In genomic region chr17:42566873-42567573, GRCh38 we compare ENCODE assay signal across 1 cellular context.
TF ChIP-seq lines count a peak whose summit lies in the region.

A gene with protein sequence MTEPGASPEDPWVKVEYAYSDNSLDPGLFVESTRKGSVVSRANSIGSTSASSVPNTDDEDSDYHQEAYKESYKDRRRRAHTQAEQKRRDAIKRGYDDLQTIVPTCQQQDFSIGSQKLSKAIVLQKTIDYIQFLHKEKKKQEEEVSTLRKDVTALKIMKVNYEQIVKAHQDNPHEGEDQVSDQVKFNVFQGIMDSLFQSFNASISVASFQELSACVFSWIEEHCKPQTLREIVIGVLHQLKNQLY (plus strand): TSS chr17:42567100. CDS start chr17:42567125, 25 bp downstream.

TF ChIP-seq in WTC11, 78 proteins besides CTCF, POLR2A, EP300 and RAD21 (continued from another document):
- TF ChIP-seq, protein P1, sequence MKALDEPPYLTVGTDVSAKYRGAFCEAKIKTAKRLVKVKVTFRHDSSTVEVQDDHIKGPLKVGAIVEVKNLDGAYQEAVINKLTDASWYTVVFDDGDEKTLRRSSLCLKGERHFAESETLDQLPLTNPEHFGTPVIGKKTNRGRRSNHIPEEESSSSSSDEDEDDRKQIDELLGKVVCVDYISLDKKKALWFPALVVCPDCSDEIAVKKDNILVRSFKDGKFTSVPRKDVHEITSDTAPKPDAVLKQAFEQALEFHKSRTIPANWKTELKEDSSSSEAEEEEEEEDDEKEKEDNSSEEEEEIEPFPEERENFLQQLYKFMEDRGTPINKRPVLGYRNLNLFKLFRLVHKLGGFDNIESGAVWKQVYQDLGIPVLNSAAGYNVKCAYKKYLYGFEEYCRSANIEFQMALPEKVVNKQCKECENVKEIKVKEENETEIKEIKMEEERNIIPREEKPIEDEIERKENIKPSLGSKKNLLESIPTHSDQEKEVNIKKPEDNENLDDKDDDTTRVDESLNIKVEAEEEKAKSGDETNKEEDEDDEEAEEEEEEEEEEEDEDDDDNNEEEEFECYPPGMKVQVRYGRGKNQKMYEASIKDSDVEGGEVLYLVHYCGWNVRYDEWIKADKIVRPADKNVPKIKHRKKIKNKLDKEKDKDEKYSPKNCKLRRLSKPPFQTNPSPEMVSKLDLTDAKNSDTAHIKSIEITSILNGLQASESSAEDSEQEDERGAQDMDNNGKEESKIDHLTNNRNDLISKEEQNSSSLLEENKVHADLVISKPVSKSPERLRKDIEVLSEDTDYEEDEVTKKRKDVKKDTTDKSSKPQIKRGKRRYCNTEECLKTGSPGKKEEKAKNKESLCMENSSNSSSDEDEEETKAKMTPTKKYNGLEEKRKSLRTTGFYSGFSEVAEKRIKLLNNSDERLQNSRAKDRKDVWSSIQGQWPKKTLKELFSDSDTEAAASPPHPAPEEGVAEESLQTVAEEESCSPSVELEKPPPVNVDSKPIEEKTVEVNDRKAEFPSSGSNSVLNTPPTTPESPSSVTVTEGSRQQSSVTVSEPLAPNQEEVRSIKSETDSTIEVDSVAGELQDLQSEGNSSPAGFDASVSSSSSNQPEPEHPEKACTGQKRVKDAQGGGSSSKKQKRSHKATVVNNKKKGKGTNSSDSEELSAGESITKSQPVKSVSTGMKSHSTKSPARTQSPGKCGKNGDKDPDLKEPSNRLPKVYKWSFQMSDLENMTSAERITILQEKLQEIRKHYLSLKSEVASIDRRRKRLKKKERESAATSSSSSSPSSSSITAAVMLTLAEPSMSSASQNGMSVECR (CRISPR knock-in tag; IDR thresholded peaks at IDR 0.05; ENCODE audit: borderline replicate concordance): peak; percentile 21; the same call in 1 of the 2 replicates
- TF ChIP-seq, protein P2, sequence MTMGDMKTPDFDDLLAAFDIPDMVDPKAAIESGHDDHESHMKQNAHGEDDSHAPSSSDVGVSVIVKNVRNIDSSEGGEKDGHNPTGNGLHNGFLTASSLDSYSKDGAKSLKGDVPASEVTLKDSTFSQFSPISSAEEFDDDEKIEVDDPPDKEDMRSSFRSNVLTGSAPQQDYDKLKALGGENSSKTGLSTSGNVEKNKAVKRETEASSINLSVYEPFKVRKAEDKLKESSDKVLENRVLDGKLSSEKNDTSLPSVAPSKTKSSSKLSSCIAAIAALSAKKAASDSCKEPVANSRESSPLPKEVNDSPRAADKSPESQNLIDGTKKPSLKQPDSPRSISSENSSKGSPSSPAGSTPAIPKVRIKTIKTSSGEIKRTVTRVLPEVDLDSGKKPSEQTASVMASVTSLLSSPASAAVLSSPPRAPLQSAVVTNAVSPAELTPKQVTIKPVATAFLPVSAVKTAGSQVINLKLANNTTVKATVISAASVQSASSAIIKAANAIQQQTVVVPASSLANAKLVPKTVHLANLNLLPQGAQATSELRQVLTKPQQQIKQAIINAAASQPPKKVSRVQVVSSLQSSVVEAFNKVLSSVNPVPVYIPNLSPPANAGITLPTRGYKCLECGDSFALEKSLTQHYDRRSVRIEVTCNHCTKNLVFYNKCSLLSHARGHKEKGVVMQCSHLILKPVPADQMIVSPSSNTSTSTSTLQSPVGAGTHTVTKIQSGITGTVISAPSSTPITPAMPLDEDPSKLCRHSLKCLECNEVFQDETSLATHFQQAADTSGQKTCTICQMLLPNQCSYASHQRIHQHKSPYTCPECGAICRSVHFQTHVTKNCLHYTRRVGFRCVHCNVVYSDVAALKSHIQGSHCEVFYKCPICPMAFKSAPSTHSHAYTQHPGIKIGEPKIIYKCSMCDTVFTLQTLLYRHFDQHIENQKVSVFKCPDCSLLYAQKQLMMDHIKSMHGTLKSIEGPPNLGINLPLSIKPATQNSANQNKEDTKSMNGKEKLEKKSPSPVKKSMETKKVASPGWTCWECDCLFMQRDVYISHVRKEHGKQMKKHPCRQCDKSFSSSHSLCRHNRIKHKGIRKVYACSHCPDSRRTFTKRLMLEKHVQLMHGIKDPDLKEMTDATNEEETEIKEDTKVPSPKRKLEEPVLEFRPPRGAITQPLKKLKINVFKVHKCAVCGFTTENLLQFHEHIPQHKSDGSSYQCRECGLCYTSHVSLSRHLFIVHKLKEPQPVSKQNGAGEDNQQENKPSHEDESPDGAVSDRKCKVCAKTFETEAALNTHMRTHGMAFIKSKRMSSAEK (CRISPR knock-in tag; IDR thresholded peaks at IDR 0.05; ENCODE audit: borderline replicate concordance): no peak
- peak; percentile 84 for TF ChIP-seq NFYB (CRISPR knock-in tag; conservative IDR thresholded peaks at IDR 0.05; ENCODE audit: low read depth)
- TF ChIP-seq FOXK1 (CRISPR knock-in tag; IDR thresholded peaks at IDR 0.05): peak; percentile 12; the same call in 1 of the 2 replicates
- no peak for TF ChIP-seq SMAD4 (CRISPR knock-in tag; IDR thresholded peaks at IDR 0.05)
- TF ChIP-seq ATF2 (CRISPR knock-in tag; IDR thresholded peaks at IDR 0.05; ENCODE audit: borderline replicate concordance, low read depth): no peak
- peak; percentile 74; the same call in 1 of the 2 replicates for TF ChIP-seq GABPB1 (CRISPR knock-in tag; IDR thresholded peaks at IDR 0.05)
- TF ChIP-seq MYBL2 (CRISPR knock-in tag; IDR thresholded peaks at IDR 0.05): peak; percentile 56; the same call in 1 of the 2 replicates
- peak; percentile 100 for TF ChIP-seq USF2 (CRISPR knock-in tag; IDR thresholded peaks at IDR 0.05)
- 0 out of 2 replicates have a peak, but pooled peaks have one; percentile 16 for TF ChIP-seq JUN (CRISPR knock-in tag; IDR thresholded peaks at IDR 0.05)
- peak; percentile 42; the same call in 1 of the 2 replicates for TF ChIP-seq CREB1 (CRISPR knock-in tag; IDR thresholded peaks at IDR 0.05)
- TF ChIP-seq SP1 (CRISPR knock-in tag; conservative IDR thresholded peaks at IDR 0.05): peak; percentile 89
- TF ChIP-seq KAT7 (CRISPR knock-in tag; IDR thresholded peaks at IDR 0.05; ENCODE audit: borderline replicate concordance): 0 out of 2 replicates have a peak, but pooled peaks have one; percentile 39
- TF ChIP-seq, protein P3, sequence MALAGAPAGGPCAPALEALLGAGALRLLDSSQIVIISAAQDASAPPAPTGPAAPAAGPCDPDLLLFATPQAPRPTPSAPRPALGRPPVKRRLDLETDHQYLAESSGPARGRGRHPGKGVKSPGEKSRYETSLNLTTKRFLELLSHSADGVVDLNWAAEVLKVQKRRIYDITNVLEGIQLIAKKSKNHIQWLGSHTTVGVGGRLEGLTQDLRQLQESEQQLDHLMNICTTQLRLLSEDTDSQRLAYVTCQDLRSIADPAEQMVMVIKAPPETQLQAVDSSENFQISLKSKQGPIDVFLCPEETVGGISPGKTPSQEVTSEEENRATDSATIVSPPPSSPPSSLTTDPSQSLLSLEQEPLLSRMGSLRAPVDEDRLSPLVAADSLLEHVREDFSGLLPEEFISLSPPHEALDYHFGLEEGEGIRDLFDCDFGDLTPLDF (CRISPR knock-in tag; IDR thresholded peaks at IDR 0.05): 0 out of 2 replicates have a peak, but pooled peaks have one; percentile 60
- TF ChIP-seq ZNF317 (CRISPR knock-in tag; IDR thresholded peaks at IDR 0.05; ENCODE audit: borderline replicate concordance, low read depth): no peak; the same call in 1 of the 2 replicates
- peak; percentile 86 for TF ChIP-seq ETV6 (CRISPR knock-in tag; IDR thresholded peaks at IDR 0.05)
- TF ChIP-seq USF1 (CRISPR knock-in tag; IDR thresholded peaks at IDR 0.05): peak; percentile 99
